ENCODE assay signal across 8 cellular contexts in genomic region chr11:61369372-61370348, GRCh38. TPM values are rescaled to one million over a fixed set of nuclear protein-coding genes. Genes with fewer than 3 reads are reported as not detected.
A peak's percentile ranks its signal among the peaks of the same experiment; 100 is the strongest.
DNase-seq lines count a peak whose midpoint lies in the region; ATAC-seq, FAIRE-seq and TF ChIP-seq lines count a peak whose summit lies in the region.

No MANE protein-coding gene starts in this region.

- H3K9me3 ChIP-seq in GM23248 (ENCODE audit: low read depth) (no peaks in the 10 kb centered on the region), smooth muscle cell (replicated peaks; ENCODE audit: low read depth) (no peaks in the 10 kb centered on the region), WERI-Rb-1 (ENCODE audit: severe bottlenecking) (peaks cover 15% of the 10 kb centered on the region)

- peaks cover 8% of the 10 kb centered on the region for H3K4me1 Mint-ChIP-seq in activated T-helper 2 cell treated with anti-CD3 and anti-CD28 coated beads, Interferon-gamma antibody, Interleukin-2, Interleukin-4, amounts not matched to agents 10 μg/mL and 5 μg/mL and 100 μg/mL, durations not matched to agents 14 hours and 24 hours and 36 hours (ENCODE audit: low read depth)

- ATAC-seq in left ventricle myocardium superior = peak; percentile 96
- no peak for ATAC-seq in GM19463 (IDR thresholded peaks at IDR 0.05; ENCODE audit: unreplicated experiment)

- peak overlapping the region; percentile 4 for H3K27ac Mint-ChIP-seq in activated T-helper 2 cell treated with anti-CD3 and anti-CD28 coated beads, Interferon-gamma antibody, Interleukin-2, Interleukin-4, amounts not matched to agents 10 μg/mL and 5 μg/mL and 100 μg/mL, durations not matched to agents 14 hours and 24 hours and 36 hours

- peak; percentile 84 for DNase-seq in GM23248
- DNase-seq in activated T-helper 2 cell treated with anti-CD3 and anti-CD28 coated beads, Interferon-gamma antibody, Interleukin-2, Interleukin-4, amounts not matched to agents 10 μg/mL and 5 μg/mL and 100 μg/mL, durations not matched to agents 14 hours and 24 hours and 36 hours (ENCODE audit: low spot score) = no peak
- peak; percentile 73 for DNase-seq in left ventricle myocardium superior
- no peak for DNase-seq in smooth muscle cell (lab: John Stamatoyannopoulos, UW; ENCODE audit: unreplicated experiment)
- DNase-seq in T-helper 9 cell = no peak
- DNase-seq in urothelium cell line (ENCODE audit: low spot score) = no peak
- no peak for DNase-seq in WERI-Rb-1

- H3K79me2 ChIP-seq in GM23248 (ENCODE audit: insufficient read depth) = no peaks in the 10 kb centered on the region
- H3K79me2 ChIP-seq in smooth muscle cell (ENCODE audit: low read depth) = no peaks in the 10 kb centered on the region

- H3K4me1 ChIP-seq in GM23248 (ENCODE audit: insufficient read depth) (peaks cover 25% of the 10 kb centered on the region), smooth muscle cell (ENCODE audit: low read depth) (no peaks in the 10 kb centered on the region)

- no peaks in the 10 kb centered on the region for H3K27me3 ChIP-seq in GM23248 (replicated peaks; ENCODE audit: insufficient read depth)
- no peaks in the 10 kb centered on the region for H3K27me3 ChIP-seq in smooth muscle cell (ENCODE audit: low read depth)
- H3K27me3 ChIP-seq in WERI-Rb-1 (ENCODE audit: insufficient read depth, low read depth, severe bottlenecking) = no peaks in the 10 kb centered on the region

- peak overlapping the region; percentile 49 for H3K9ac ChIP-seq in GM23248
- peak overlapping the region; percentile 84 for H3K9ac ChIP-seq in smooth muscle cell (ENCODE audit: low read depth)

- H3F3A ChIP-seq in GM23248 (ENCODE audit: insufficient read depth) (peaks cover 21% of the 10 kb centered on the region), smooth muscle cell (ENCODE audit: low read depth) (peaks cover 4% of the 10 kb centered on the region)

- peak overlapping the region; percentile 21 for H3K4me2 ChIP-seq in GM23248 (ENCODE audit: unreplicated experiment)
- peak overlapping the region; percentile 43 for H3K4me2 ChIP-seq in smooth muscle cell

- no peak overlapping the region for H2AFZ ChIP-seq in GM23248
- no peak overlapping the region for H2AFZ ChIP-seq in smooth muscle cell (ENCODE audit: low read depth)

- FAIRE-seq in urothelium cell line (lab: Jason Lieb, UNC) = no peak

- H3K9me3 Mint-ChIP-seq in activated T-helper 2 cell treated with anti-CD3 and anti-CD28 coated beads, Interferon-gamma antibody, Interleukin-2, Interleukin-4, amounts not matched to agents 10 μg/mL and 5 μg/mL and 100 μg/mL, durations not matched to agents 14 hours and 24 hours and 36 hours = peaks cover 7% of the 10 kb centered on the region

- no peaks in the 10 kb centered on the region for H4K20me1 ChIP-seq in GM23248 (ENCODE audit: insufficient read depth)
- H4K20me1 ChIP-seq in smooth muscle cell (ENCODE audit: low read depth) = no peaks in the 10 kb centered on the region

- intact Hi-C loops in activated T-helper 2 cell treated with anti-CD3 and anti-CD28 coated beads, Interferon-gamma antibody, Interleukin-2, Interleukin-4, amounts not matched to agents 10 μg/mL and 5 μg/mL and 100 μg/mL, durations not matched to agents 14 hours and 24 hours and 36 hours (cut with micrococcal nuclease) = no loop called here
- intact Hi-C loops in left ventricle myocardium superior (cut with micrococcal nuclease) = no loop called here

- H3K36me3 Mint-ChIP-seq in activated T-helper 2 cell treated with anti-CD3 and anti-CD28 coated beads, Interferon-gamma antibody, Interleukin-2, Interleukin-4, amounts not matched to agents 10 μg/mL and 5 μg/mL and 100 μg/mL, durations not matched to agents 14 hours and 24 hours and 36 hours (ENCODE audit: low read depth) = peaks cover 72% of the 10 kb centered on the region

- peak overlapping the region; percentile 82 for H3K27ac ChIP-seq in GM23248
- peak overlapping the region; percentile 96 for H3K27ac ChIP-seq in smooth muscle cell (ENCODE audit: low read depth)
- no peak overlapping the region for H3K27ac ChIP-seq in WERI-Rb-1

- H3K27me3 Mint-ChIP-seq in activated T-helper 2 cell treated with anti-CD3 and anti-CD28 coated beads, Interferon-gamma antibody, Interleukin-2, Interleukin-4, amounts not matched to agents 10 μg/mL and 5 μg/mL and 100 μg/mL, durations not matched to agents 14 hours and 24 hours and 36 hours (ENCODE audit: low read depth) = no peaks in the 10 kb centered on the region

- H3K36me3 ChIP-seq in GM23248 (ENCODE audit: low read depth) (peaks cover 26% of the 10 kb centered on the region; the same call in 1 of the 2 replicates), smooth muscle cell (ENCODE audit: low read depth) (no peaks in the 10 kb centered on the region), WERI-Rb-1 (peaks cover 88% of the 10 kb centered on the region)

- in situ Hi-C loops in GM23248 (cut with MboI) = no loop called here

- TF ChIP-seq CTCF in smooth muscle cell (IDR thresholded peaks at IDR 0.05; ENCODE audit: borderline replicate concordance, insufficient read depth, poor library complexity, severe bottlenecking) = no peak
- TF ChIP-seq CTCF in WERI-Rb-1 (IDR thresholded peaks at IDR 0.05; ENCODE audit: low read depth, low read length) = no peak

- no peak overlapping the region for H3K4me3 Mint-ChIP-seq in activated T-helper 2 cell treated with anti-CD3 and anti-CD28 coated beads, Interferon-gamma antibody, Interleukin-2, Interleukin-4, amounts not matched to agents 10 μg/mL and 5 μg/mL and 100 μg/mL, durations not matched to agents 14 hours and 24 hours and 36 hours (ENCODE audit: low read depth)

- H3K4me3 ChIP-seq in GM23248 (no peak overlapping the region), smooth muscle cell (no peak overlapping the region), WERI-Rb-1 (ENCODE audit: low read depth, low read length) (no peak overlapping the region)

- no peaks in the 10 kb centered on the region for H3K9me2 ChIP-seq in GM23248 (ENCODE audit: insufficient read depth)

- 70 to 73% methylated on average over 9 of the region's 9 CpGs for WGBS in GM23248 (ENCODE audit: low coverage in 1 of 2, low lambda C conversion rate in 2 of 2, missing lambda C conversion rate in 2 of 2), 2 experiments
- 38% methylated on average over 9 of the region's 9 CpGs for WGBS in smooth muscle cell (ENCODE audit: low lambda C conversion rate)

RNA-seq across cellular contexts. Expression of gene TMEM138, which starts 7.5 kb away (rescaled TPM):
- 19.0 and 21.5 TPM in 2 replicates for total RNA-seq in GM23248 (2014; rRNA removed; shearing (Covaris generic))
- 48.3 and 50.2 TPM in 2 replicates for polyA plus RNA-seq in GM23248 (2016; fragmentation: Nextera tagmentation; extraction: Ambion mirVana)
- 52.3 and 54.5 TPM in 2 replicates for total RNA-seq in activated T-helper 2 cell treated with anti-CD3 and anti-CD28 coated beads, Interferon-gamma antibody, Interleukin-2, Interleukin-4, amounts not matched to agents 10 μg/mL and 5 μg/mL and 100 μg/mL, durations not matched to agents 14 hours and 24 hours and 36 hours
- total RNA-seq in left ventricle myocardium superior = 16.1 TPM
- total RNA-seq in smooth muscle cell = 34.6 and 44.2 TPM in 2 replicates
- polyA plus RNA-seq in smooth muscle cell = 51.4 and 54.6 TPM in 2 replicates

RNA-seq across cellular contexts. Expression of gene CYB561A3, which starts 8.0 kb away (rescaled TPM):
- 38.4 and 49.0 TPM in 2 replicates for total RNA-seq in GM23248 (2014; rRNA removed; shearing (Covaris generic))
- polyA plus RNA-seq in GM23248 (2016; fragmentation: Nextera tagmentation; extraction: Ambion mirVana) = 42.9 and 52.3 TPM in 2 replicates
- total RNA-seq in activated T-helper 2 cell treated with anti-CD3 and anti-CD28 coated beads, Interferon-gamma antibody, Interleukin-2, Interleukin-4, amounts not matched to agents 10 μg/mL and 5 μg/mL and 100 μg/mL, durations not matched to agents 14 hours and 24 hours and 36 hours = 32.9 and 34.1 TPM in 2 replicates
- total RNA-seq in left ventricle myocardium superior = 10.9 TPM
- total RNA-seq in smooth muscle cell = 19.1 and 23.9 TPM in 2 replicates
- polyA plus RNA-seq in smooth muscle cell = 23.7 and 25.1 TPM in 2 replicates

RNA-seq across cellular contexts. Expression of gene TMEM216, which starts 22.7 kb away (rescaled TPM):
- total RNA-seq in GM23248 (2014; rRNA removed; shearing (Covaris generic)) = 23.2 and 33.9 TPM in 2 replicates
- 20.7 and 23.1 TPM in 2 replicates for polyA plus RNA-seq in GM23248 (2016; fragmentation: Nextera tagmentation; extraction: Ambion mirVana)
- total RNA-seq in activated T-helper 2 cell treated with anti-CD3 and anti-CD28 coated beads, Interferon-gamma antibody, Interleukin-2, Interleukin-4, amounts not matched to agents 10 μg/mL and 5 μg/mL and 100 μg/mL, durations not matched to agents 14 hours and 24 hours and 36 hours = 18.5 and 20.5 TPM in 2 replicates
- 4.8 TPM for total RNA-seq in left ventricle myocardium superior
- 31.5 and 39.5 TPM in 2 replicates for total RNA-seq in smooth muscle cell
- 27.2 and 27.5 TPM in 2 replicates for polyA plus RNA-seq in smooth muscle cell

RNA-seq across cellular contexts. Expression of gene TKFC, which starts 36.6 kb away (rescaled TPM):
- 44.3 and 44.6 TPM in 2 replicates for total RNA-seq in GM23248 (2014; rRNA removed; shearing (Covaris generic))
- 35.3 and 39.8 TPM in 2 replicates for polyA plus RNA-seq in GM23248 (2016; fragmentation: Nextera tagmentation; extraction: Ambion mirVana)
- 72.8 and 78.3 TPM in 2 replicates for total RNA-seq in activated T-helper 2 cell treated with anti-CD3 and anti-CD28 coated beads, Interferon-gamma antibody, Interleukin-2, Interleukin-4, amounts not matched to agents 10 μg/mL and 5 μg/mL and 100 μg/mL, durations not matched to agents 14 hours and 24 hours and 36 hours
- total RNA-seq in left ventricle myocardium superior = 12.8 TPM
- total RNA-seq in smooth muscle cell = 18.1 and 24.3 TPM in 2 replicates
- polyA plus RNA-seq in smooth muscle cell = 47.0 and 49.8 TPM in 2 replicates

RNA-seq across cellular contexts. Expression of gene DDB1, which starts 36.8 kb away (rescaled TPM):
- total RNA-seq in GM23248 (2014; rRNA removed; shearing (Covaris generic)) = 229 and 252 TPM in 2 replicates
- polyA plus RNA-seq in GM23248 (2016; fragmentation: Nextera tagmentation; extraction: Ambion mirVana) = 160 and 162 TPM in 2 replicates
- total RNA-seq in activated T-helper 2 cell treated with anti-CD3 and anti-CD28 coated beads, Interferon-gamma antibody, Interleukin-2, Interleukin-4, amounts not matched to agents 10 μg/mL and 5 μg/mL and 100 μg/mL, durations not matched to agents 14 hours and 24 hours and 36 hours = 260 and 264 TPM in 2 replicates
- total RNA-seq in left ventricle myocardium superior = 126 TPM
- total RNA-seq in smooth muscle cell = 143 and 164 TPM in 2 replicates
- 140 and 150 TPM in 2 replicates for polyA plus RNA-seq in smooth muscle cell

Comparison
In these comparisons a context has a peak if more than half of its experiments do, and no peak if none do; other contexts are left out.
1. DNase-seq: peak in GM23248 (single experiment) and left ventricle myocardium superior (single experiment); none in activated T-helper 2 cell treated with anti-CD3 and anti-CD28 coated beads, Interferon-gamma antibody, Interleukin-2, Interleukin-4, amounts not matched to agents 10 μg/mL and 5 μg/mL and 100 μg/mL, durations not matched to agents 14 hours and 24 hours and 36 hours (single experiment), smooth muscle cell (single experiment), T-helper 9 cell (single experiment), urothelium cell line (single experiment) and WERI-Rb-1 (single experiment).